ENCODE assay signal across 8 cellular contexts in genomic region chr1:234970371-234970730, GRCh38.
DNase-seq lines count a peak whose midpoint lies in the region; ATAC-seq, FAIRE-seq and TF ChIP-seq lines count a peak whose summit lies in the region.
"Had no signal": no experiment of that assay in that cellular context is flagged by ENCODE, and none has a peak within 500 bp of the region (broad histone marks: within the 10 kb centered on the region; RNA-seq: fewer than 3 reads in every experiment).

No MANE protein-coding gene starts in this region.

- CTCF ChIA-PET in activated CD8-positive, alpha-beta T cell treated with anti-CD3 and anti-CD28 coated beads for 36 hours (lab: Charles Lee) = interaction anchor here (1.1 to 2.4 kb wide), 3 partner anchors 9 to 114 kb away, joined by 3 to 8 read pairs (median 4); no protein-coding TSS in a partner anchor

- peaks cover 55% of the 10 kb centered on the region for H3K4me1 Mint-ChIP-seq in activated CD8-positive, alpha-beta T cell treated with anti-CD3 and anti-CD28 coated beads for 36 hours (ENCODE audit: low read depth)

- peak; percentile 45 for ATAC-seq in activated CD8-positive, alpha-beta T cell treated with anti-CD3 and anti-CD28 coated beads for 36 hours
- ATAC-seq in HG02852 (IDR thresholded peaks at IDR 0.05; ENCODE audit: unreplicated experiment) = no peak

- H3K4me3 Mint-ChIP-seq in activated CD8-positive, alpha-beta T cell treated with anti-CD3 and anti-CD28 coated beads for 36 hours = no peak overlapping the region

- FAIRE-seq in GM12892 (lab: Jason Lieb, UNC) = no peak

- H3K27ac ChIP-seq in HUES48 (ENCODE audit: low read depth, low read length) (peak overlapping the region; percentile 84), left ventricle myocardium inferior (replicated peaks) (peak overlapping the region; percentile 87), spleen (peak overlapping the region; percentile 22 to 92 (median 73))

- H3K4me3 ChIP-seq in HUES48 (ENCODE audit: low read depth, low read length) (0 out of 2 replicates have a peak overlapping the region, but pooled peaks have one; percentile 18), left ventricle myocardium inferior (peak overlapping the region; percentile 51), spleen (peak overlapping the region in 5 of 8 donors; percentile 8 to 53 (median 9))

- no peak for TF ChIP-seq CTCF in activated CD8-positive, alpha-beta T cell treated with anti-CD3 and anti-CD28 coated beads for 36 hours (IDR thresholded peaks at IDR 0.05)
- no peak for TF ChIP-seq CTCF in left ventricle myocardium inferior (IDR thresholded peaks at IDR 0.05; ENCODE audit: borderline replicate concordance)
- TF ChIP-seq CTCF in spleen (IDR thresholded peaks at IDR 0.05 in 8 of 11, conservative IDR thresholded peaks at IDR 0.05 in 3 of 11) = no peak

- TF ChIP-seq POLR2A in spleen (IDR thresholded peaks at IDR 0.05) (no peak), GM12892 (IDR thresholded peaks at IDR 0.05; ENCODE audit: low read depth, low read length) (no peak)

- 7 to 32% (median 16%) methylated on average over 5 of the region's 5 CpGs for WGBS in spleen, 5 donors

- POLR2A ChIA-PET in activated CD8-positive, alpha-beta T cell treated with anti-CD3 and anti-CD28 coated beads for 36 hours (lab: Charles Lee) = interaction anchor here (0.7 to 1.8 kb wide), 13 partner anchors 8 to 534 kb away, joined by 3 to 12 read pairs (median 3); partner anchors contain the start of gene B3GALNT2

- H3K27ac Mint-ChIP-seq in activated CD8-positive, alpha-beta T cell treated with anti-CD3 and anti-CD28 coated beads for 36 hours = peak overlapping the region; percentile 81

- intact Hi-C loops in activated CD8-positive, alpha-beta T cell treated with anti-CD3 and anti-CD28 coated beads for 36 hours (cut with micrococcal nuclease) = no loop called here
- intact Hi-C loops in left ventricle myocardium inferior (cut with micrococcal nuclease) = no loop called here
- intact Hi-C loops in spleen (cut with DNase I; ENCODE audit: low total_unique reads) = no loop called here

- H3K9me3 ChIP-seq in HUES48 (ENCODE audit: control insufficient read depth, insufficient read depth, low read length) (no peaks in the 10 kb centered on the region), left ventricle myocardium inferior (replicated peaks) (no peaks in the 10 kb centered on the region), spleen (no peaks in the 10 kb centered on the region)

- peaks cover 1% of the 10 kb centered on the region for H3K9me3 Mint-ChIP-seq in activated CD8-positive, alpha-beta T cell treated with anti-CD3 and anti-CD28 coated beads for 36 hours

- peaks cover 35% of the 10 kb centered on the region for H3K4me1 ChIP-seq in HUES48 (ENCODE audit: control insufficient read depth, insufficient read depth, low read length)
- peaks cover 40% of the 10 kb centered on the region for H3K4me1 ChIP-seq in left ventricle myocardium inferior
- H3K4me1 ChIP-seq in spleen = peaks cover 12 to 72% (median 36%) of the 10 kb centered on the region in 6 donors

- H3K36me3 Mint-ChIP-seq in activated CD8-positive, alpha-beta T cell treated with anti-CD3 and anti-CD28 coated beads for 36 hours (ENCODE audit: low read depth) = peaks cover under 1% of the 10 kb centered on the region

- H3K27me3 ChIP-seq in HUES48 (ENCODE audit: control insufficient read depth, insufficient read depth, low read length) (peaks cover 8% of the 10 kb centered on the region; the same call in 1 of the 2 replicates), left ventricle myocardium inferior (ENCODE audit: low read depth) (no peaks in the 10 kb centered on the region), spleen (replicated peaks in 1 of 7) (peaks cover 0 to 6% (median 0%) of the 10 kb centered on the region in 7 donors)

- no peak overlapping the region for H3K9ac ChIP-seq in HUES48 (ENCODE audit: low read depth, low read length)

- no peaks in the 10 kb centered on the region for H3K27me3 Mint-ChIP-seq in activated CD8-positive, alpha-beta T cell treated with anti-CD3 and anti-CD28 coated beads for 36 hours

- no peaks in the 10 kb centered on the region for H3K36me3 ChIP-seq in HUES48 (ENCODE audit: control insufficient read depth, insufficient read depth, low read length)
- H3K36me3 ChIP-seq in left ventricle myocardium inferior = no peaks in the 10 kb centered on the region
- no peaks in the 10 kb centered on the region for H3K36me3 ChIP-seq in spleen

- DNase-seq in activated CD8-positive, alpha-beta T cell treated with anti-CD3 and anti-CD28 coated beads for 36 hours = no peak
- DNase-seq in left ventricle myocardium inferior (no peak), spleen (no peak), HK-2 (ENCODE audit: unreplicated experiment) (no peak), GM12892 (ENCODE audit: insufficient read length) (no peak)
- DNase-seq: activated gamma-delta T cell treated with Interleukin-2 at 50 U/mL for 16 hours had no signal
